ENCODE assay signal across 11 cellular contexts in the genomic region with DNA sequence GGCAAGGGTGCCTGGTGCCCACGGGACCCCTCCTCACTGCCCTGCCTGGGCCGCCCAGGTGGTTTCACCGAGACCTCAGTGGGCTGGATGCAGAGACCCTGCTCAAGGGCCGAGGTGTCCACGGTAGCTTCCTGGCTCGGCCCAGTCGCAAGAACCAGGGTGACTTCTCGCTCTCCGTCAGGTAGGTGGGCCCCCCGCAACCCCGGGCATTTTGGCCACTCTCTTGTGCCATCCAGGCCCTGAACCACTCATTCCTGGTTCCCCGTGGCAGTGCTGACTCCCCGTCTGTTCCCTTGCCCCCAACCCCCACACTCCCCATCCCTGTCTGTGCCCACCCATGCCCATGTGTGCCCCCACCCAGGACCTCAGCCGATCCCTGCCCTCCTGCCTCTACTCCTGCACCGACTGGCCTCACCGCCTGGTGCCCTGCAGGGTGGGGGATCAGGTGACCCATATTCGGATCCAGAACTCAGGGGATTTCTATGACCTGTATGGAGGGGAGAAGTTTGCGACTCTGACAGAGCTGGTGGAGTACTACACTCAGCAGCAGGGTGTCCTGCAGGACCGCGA. TPM values are rescaled to one million over a fixed set of nuclear protein-coding genes. Genes with fewer than 3 reads are reported as not detected.
DNase-seq lines count a peak whose midpoint lies in the region; ATAC-seq and TF ChIP-seq lines count a peak whose summit lies in the region.
"Had no signal": no experiment of that assay in that cellular context is flagged by ENCODE, and none has a peak within 500 bp of the region (broad histone marks: within the 10 kb centered on the region; RNA-seq: fewer than 3 reads in every experiment).

No MANE protein-coding gene starts in this region.

- no peaks in the 10 kb centered on the region for H3K9me1 ChIP-seq in IMR-90 (ENCODE audit: insufficient read depth, low read length)

- H3K36me3 Mint-ChIP-seq in activated CD8-positive, alpha-beta T cell treated with anti-CD3 and anti-CD28 coated beads for 36 hours (ENCODE audit: low read depth): peaks cover 63% of the 10 kb centered on the region

- H2BK15ac ChIP-seq in IMR-90 (ENCODE audit: low read depth, low read length): no peak overlapping the region

- intact Hi-C loops in IMR-90 (cut with micrococcal nuclease): no loop called here
- intact Hi-C loops in activated CD8-positive, alpha-beta T cell treated with anti-CD3 and anti-CD28 coated beads for 36 hours (cut with micrococcal nuclease): no loop called here

- H3K23ac ChIP-seq in IMR-90 (ENCODE audit: low read depth, low read length): no peak overlapping the region

- H2AFZ ChIP-seq in IMR-90 (replicated peaks; ENCODE audit: low read length, poor library complexity): no peak overlapping the region

- no peak overlapping the region for H2BK5ac ChIP-seq in IMR-90 (ENCODE audit: low read depth, low read length, poor library complexity, severe bottlenecking)

- H2AK5ac ChIP-seq in IMR-90 (ENCODE audit: low read depth, low read length): no peak overlapping the region

- no peak overlapping the region for H3K18ac ChIP-seq in IMR-90 (ENCODE audit: low read depth, low read length)

- no peaks in the 10 kb centered on the region for H3K79me1 ChIP-seq in IMR-90 (ENCODE audit: low read depth in 1 of 2, low read length in 2 of 2)

- H3K27me3 ChIP-seq in IMR-90 (ENCODE audit: control insufficient read depth, insufficient read depth, low read length) (no peaks in the 10 kb centered on the region), iPS-18a (ENCODE audit: control insufficient read depth, insufficient read depth, low read length) (no peaks in the 10 kb centered on the region)
- H3K27me3 ChIP-seq: body of pancreas had no signal

- no peak for ATAC-seq in IMR-90 (ENCODE audit: low read depth)
- ATAC-seq in activated CD8-positive, alpha-beta T cell treated with anti-CD3 and anti-CD28 coated beads for 36 hours: no peak
- ATAC-seq in stimulated activated naive CD8-positive, alpha-beta T cell treated with anti-CD3 and anti-CD28 coated beads, Interleukin-15, Interleukin-2, amounts not matched to agents 100 U/mL and 50 U/mL, for 24 hours: no peak
- ATAC-seq: body of pancreas had no signal

- WGBS in IMR-90 (ENCODE audit: extremely low coverage in 2 of 2, insufficient read length in 1 of 2), 2 experiments: 98% methylated on average over 9 of the region's 20 CpGs; no CpG with 5 or more reads in 1 of the 2 experiments

- no peaks in the 10 kb centered on the region for H3K9me3 Mint-ChIP-seq in activated CD8-positive, alpha-beta T cell treated with anti-CD3 and anti-CD28 coated beads for 36 hours

- no peak overlapping the region for H3K14ac ChIP-seq in IMR-90 (replicated peaks; ENCODE audit: low read depth, low read length)

- H2BK120ac ChIP-seq in IMR-90 (ENCODE audit: low read depth, low read length): no peak overlapping the region

- H3K56ac ChIP-seq in IMR-90 (ENCODE audit: extremely low read depth, insufficient read depth, low read length): no peak overlapping the region

- H3K27me3 Mint-ChIP-seq in activated CD8-positive, alpha-beta T cell treated with anti-CD3 and anti-CD28 coated beads for 36 hours: no peaks in the 10 kb centered on the region

- no peak for TF ChIP-seq RAD21 in IMR-90 (IDR thresholded peaks at IDR 0.05; ENCODE audit: low read length)

- in situ Hi-C loops in IMR-90 (cut with MboI; ENCODE audit: low sequenced_read_pairs): no loop called here

- no peak overlapping the region for H3K4ac ChIP-seq in IMR-90 (ENCODE audit: low read depth, low read length)

- H3K36me3 ChIP-seq in IMR-90 (ENCODE audit: control insufficient read depth, insufficient read depth, low read length): no peaks in the 10 kb centered on the region
- no peaks in the 10 kb centered on the region for H3K36me3 ChIP-seq in iPS-18a (ENCODE audit: control insufficient read depth, low read depth, low read length)

- H4K5ac ChIP-seq in IMR-90 (ENCODE audit: low read depth, low read length): no peak overlapping the region

- H3K4me1 ChIP-seq in IMR-90 (ENCODE audit: control insufficient read depth, insufficient read depth, low read length) (0 out of 2 replicates have a peak, but pooled peaks cover 2% of the 10 kb centered on the region), iPS-18a (ENCODE audit: control insufficient read depth, low read depth, low read length) (no peaks in the 10 kb centered on the region)

- H4K91ac ChIP-seq in IMR-90 (ENCODE audit: insufficient read depth, low read depth, low read length): no peak overlapping the region

- BruUV-seq in IMR-90 (replicated peaks; lab: Mats Ljungman, UMichigan): no TSS peak

- H3K4me2 ChIP-seq in IMR-90 (ENCODE audit: low read depth, low read length): no peak overlapping the region

- peak overlapping the region; percentile 55 for H2AK9ac ChIP-seq in IMR-90 (replicated peaks; ENCODE audit: low read depth, low read length, poor library complexity)

- no peak overlapping the region for H3K4me3 ChIP-seq in IMR-90 (ENCODE audit: insufficient read depth, low read depth, low read length)
- no peak overlapping the region for H3K4me3 ChIP-seq in iPS-18a (ENCODE audit: low read length)
- H3K4me3 ChIP-seq: body of pancreas had no signal

- TF ChIP-seq CTCF in IMR-90 (conservative IDR thresholded peaks at IDR 0.05; ENCODE audit: low read depth, low read length): no peak
- TF ChIP-seq CTCF in activated CD8-positive, alpha-beta T cell treated with anti-CD3 and anti-CD28 coated beads for 36 hours (IDR thresholded peaks at IDR 0.05): no peak

- peak overlapping the region; percentile 95 for H3K4me3 Mint-ChIP-seq in activated CD8-positive, alpha-beta T cell treated with anti-CD3 and anti-CD28 coated beads for 36 hours

- TF ChIP-seq POLR2A in IMR-90 (IDR thresholded peaks at IDR 0.05; ENCODE audit: low read depth, low read length): no peak

- peaks cover 63% of the 10 kb centered on the region for H3K4me1 Mint-ChIP-seq in activated CD8-positive, alpha-beta T cell treated with anti-CD3 and anti-CD28 coated beads for 36 hours (ENCODE audit: low read depth)

- no peak overlapping the region for H3K9ac ChIP-seq in IMR-90 (ENCODE audit: low read depth, low read length)
- H3K9ac ChIP-seq in iPS-18a (ENCODE audit: low read length): peak overlapping the region; percentile 12

- no peaks in the 10 kb centered on the region for H3K9me3 ChIP-seq in IMR-90 (ENCODE audit: control insufficient read depth, insufficient read depth, low read length)
- H3K9me3 ChIP-seq in iPS-18a (ENCODE audit: control insufficient read depth, low read depth, low read length): no peaks in the 10 kb centered on the region
- H3K9me3 ChIP-seq: body of pancreas had no signal

- CTCF ChIA-PET in IMR-90 (lab: Yijun Ruan, JAX): interaction anchor here (1.4 kb wide), 1 partner anchor 10 kb away, joined by 4 read pairs; no protein-coding TSS in a partner anchor
- CTCF ChIA-PET in activated CD8-positive, alpha-beta T cell treated with anti-CD3 and anti-CD28 coated beads for 36 hours (lab: Charles Lee): interaction anchor here (1.4 to 22.8 kb wide), 5 partner anchors 9 to 60 kb away, joined by 3 to 460 read pairs (median 3); no protein-coding TSS in a partner anchor

- H4K20me1 ChIP-seq in IMR-90 (ENCODE audit: insufficient read depth, low read length): no peaks in the 10 kb centered on the region

- peak overlapping the region; percentile 93 for H3K27ac Mint-ChIP-seq in activated CD8-positive, alpha-beta T cell treated with anti-CD3 and anti-CD28 coated beads for 36 hours

- DNase-seq in IMR-90: no peak
- DNase-seq in activated CD8-positive, alpha-beta T cell treated with anti-CD3 and anti-CD28 coated beads for 36 hours: peak; percentile 49
- peak; percentile 51 for DNase-seq in stimulated activated naive CD8-positive, alpha-beta T cell treated with anti-CD3 and anti-CD28 coated beads, Interleukin-15, Interleukin-2, amounts not matched to agents 100 U/mL and 50 U/mL, for 24 hours
- DNase-seq in T-helper 9 cell: no peak
- no peak for DNase-seq in D341Med (ENCODE audit: low spot score)
- no peak for DNase-seq in NAMALWA (ENCODE audit: low spot score)
- no peak for DNase-seq in NCI-H2227 treated with DMSO at 0.1 percent for 48 hours (lab: John Stamatoyannopoulos, UW)

- H4K8ac ChIP-seq in IMR-90 (ENCODE audit: low read depth in 2 of 2, low read length in 2 of 2): no peak overlapping the region

- dilution Hi-C loops in IMR-90 (cut with HindIII; ENCODE audit: low sequenced_read_pairs, unreplicated experiment): no loop called here

- no peak overlapping the region for H2BK20ac ChIP-seq in IMR-90 (ENCODE audit: low read depth, low read length)

- H3K27ac ChIP-seq in IMR-90 (ENCODE audit: insufficient read depth, low read length) (no peak overlapping the region), iPS-18a (ENCODE audit: low read length) (no peak overlapping the region)

- POLR2A ChIA-PET in IMR-90 (lab: Charles Lee; ENCODE audit: unreplicated experiment): no interaction called here
- POLR2A ChIA-PET in activated CD8-positive, alpha-beta T cell treated with anti-CD3 and anti-CD28 coated beads for 36 hours (lab: Charles Lee): interaction anchor here (1.3 to 36.0 kb wide), 4 partner anchors 3 to 166 kb away, joined by 5 to 1266 read pairs (median 654); a partner anchor contains a TSS

RNA-seq across cellular contexts. Expression of a gene that starts 0.5 kb away (rescaled TPM):
- total RNA-seq in IMR-90 (2012; rRNA removed): under 0.01 TPM in 1 of 2 replicates, not detected in the other
- 0.14 TPM in 1 of 2 replicates, not detected in the other for polyA plus RNA-seq in IMR-90 (2012; rRNA removed)
- polyA plus RNA-seq in IMR-90 (2012; cell fraction: cytosol; rRNA removed): 0.08 TPM in 1 of 2 replicates, not detected in the other
- polyA plus RNA-seq in IMR-90 (2012; cell fraction: nucleus; rRNA removed; ENCODE audit: low replicate concordance): 0.66 and 0.67 TPM in 2 replicates
- 100 to 1,000 TPM; 485 to 489 TPM for total RNA-seq in activated CD8-positive, alpha-beta T cell treated with anti-CD3 and anti-CD28 coated beads for 36 hours

RNA-seq across cellular contexts. Expression of a gene that starts 7.8 kb away (rescaled TPM):
- 197 and 238 TPM in 2 replicates for total RNA-seq in IMR-90 (2012; rRNA removed)
- polyA plus RNA-seq in IMR-90 (2012; rRNA removed): 530 and 703 TPM in 2 replicates
- polyA plus RNA-seq in IMR-90 (2012; cell fraction: cytosol; rRNA removed): 1,066 and 1,272 TPM in 2 replicates
- polyA plus RNA-seq in IMR-90 (2012; cell fraction: nucleus; rRNA removed; ENCODE audit: low replicate concordance): 218 and 334 TPM in 2 replicates
- total RNA-seq in activated CD8-positive, alpha-beta T cell treated with anti-CD3 and anti-CD28 coated beads for 36 hours: 100 to 1,000 TPM; 226 to 244 TPM

RNA-seq across cellular contexts. Expression of a gene that starts 8.0 kb away (rescaled TPM):
- not detected in 2 replicates for total RNA-seq in IMR-90 (2012; rRNA removed)
- polyA plus RNA-seq in IMR-90 (2012; rRNA removed): not detected in 2 replicates
- not detected in 2 replicates for polyA plus RNA-seq in IMR-90 (2012; cell fraction: cytosol; rRNA removed)
- polyA plus RNA-seq in IMR-90 (2012; cell fraction: nucleus; rRNA removed; ENCODE audit: low replicate concordance): not detected in 2 replicates
- total RNA-seq in activated CD8-positive, alpha-beta T cell treated with anti-CD3 and anti-CD28 coated beads for 36 hours: not detected
- total RNA-seq: body of pancreas; osteocyte; T-helper 2 cell treated with Interferon-gamma antibody and Interleukin-4, amounts not matched to agents 100 ng/mL and 5 ng/mL, for 36 hours had no signal

RNA-seq across cellular contexts. Expression of a gene that starts 18.8 kb away (rescaled TPM):
- 219 and 240 TPM in 2 replicates for total RNA-seq in IMR-90 (2012; rRNA removed)
- polyA plus RNA-seq in IMR-90 (2012; rRNA removed): 286 and 298 TPM in 2 replicates
- 237 and 296 TPM in 2 replicates for polyA plus RNA-seq in IMR-90 (2012; cell fraction: cytosol; rRNA removed)
- polyA plus RNA-seq in IMR-90 (2012; cell fraction: nucleus; rRNA removed; ENCODE audit: low replicate concordance): 247 and 256 TPM in 2 replicates
- total RNA-seq in activated CD8-positive, alpha-beta T cell treated with anti-CD3 and anti-CD28 coated beads for 36 hours: 100 to 1,000 TPM; 419 to 428 TPM

RNA-seq across cellular contexts. Expression of a gene that starts 19.1 kb away (rescaled TPM):
- total RNA-seq in IMR-90 (2012; rRNA removed): 43.6 and 66.1 TPM in 2 replicates
- polyA plus RNA-seq in IMR-90 (2012; rRNA removed): 37.5 and 43.1 TPM in 2 replicates
- 25.0 and 67.8 TPM in 2 replicates for polyA plus RNA-seq in IMR-90 (2012; cell fraction: cytosol; rRNA removed)
- 11.1 and 24.5 TPM in 2 replicates for polyA plus RNA-seq in IMR-90 (2012; cell fraction: nucleus; rRNA removed; ENCODE audit: low replicate concordance)
- 10 to 100 TPM; 88.6 to 97.8 TPM for total RNA-seq in activated CD8-positive, alpha-beta T cell treated with anti-CD3 and anti-CD28 coated beads for 36 hours

Comparison
In these comparisons a context has a peak if more than half of its experiments do, and no peak if none do; other contexts are left out.
1. DNase-seq: peak in activated CD8-positive, alpha-beta T cell treated with anti-CD3 and anti-CD28 coated beads for 36 hours (single experiment) and stimulated activated naive CD8-positive, alpha-beta T cell treated with anti-CD3 and anti-CD28 coated beads, Interleukin-15, Interleukin-2, amounts not matched to agents 100 U/mL and 50 U/mL, for 24 hours (single experiment); none in IMR-90 (single experiment), T-helper 9 cell (single experiment), D341Med (single experiment), NAMALWA (single experiment) and NCI-H2227 treated with DMSO at 0.1 percent for 48 hours (single experiment).
2. RNA of a gene that starts 0.5 kb away (total RNA-seq): 485 to 489 TPM in activated CD8-positive, alpha-beta T cell treated with anti-CD3 and anti-CD28 coated beads for 36 hours; under 0.01 TPM in IMR-90; every median in the first group is over 100 times any median in the second.